Comparison of ENCODE assay signal across 3 cellular contexts in the genomic region with DNA sequence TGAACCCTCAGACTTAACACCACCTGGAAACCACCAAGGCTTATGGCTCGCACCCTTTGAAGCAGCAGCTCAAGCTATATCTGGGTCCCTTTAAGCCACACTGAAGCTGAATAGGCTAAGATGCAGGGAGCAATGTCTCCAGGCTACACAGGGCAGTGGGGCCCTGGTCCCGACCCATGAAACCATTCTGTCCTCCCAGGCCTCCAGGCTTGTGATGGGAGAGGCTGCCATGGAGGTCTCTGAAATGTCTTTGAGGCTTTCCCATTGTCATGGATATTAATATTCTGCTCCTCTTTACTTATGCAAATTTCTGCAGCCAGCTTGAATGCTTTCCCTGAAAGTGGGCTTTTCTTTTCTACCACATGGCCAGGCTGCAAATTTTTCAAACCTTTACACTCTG.
"Had no signal": no experiment of that assay in that cellular context is flagged by ENCODE, and none has a peak within 500 bp of the region (broad histone marks: within the 10 kb centered on the region; RNA-seq: fewer than 3 reads in every experiment).

No MANE protein-coding gene starts in this region.

- H3K4me3 ChIP-seq: GM12878 had no signal

- DNase-seq: GDM1, GF-D8 had no signal
